In the genomic region with DNA sequence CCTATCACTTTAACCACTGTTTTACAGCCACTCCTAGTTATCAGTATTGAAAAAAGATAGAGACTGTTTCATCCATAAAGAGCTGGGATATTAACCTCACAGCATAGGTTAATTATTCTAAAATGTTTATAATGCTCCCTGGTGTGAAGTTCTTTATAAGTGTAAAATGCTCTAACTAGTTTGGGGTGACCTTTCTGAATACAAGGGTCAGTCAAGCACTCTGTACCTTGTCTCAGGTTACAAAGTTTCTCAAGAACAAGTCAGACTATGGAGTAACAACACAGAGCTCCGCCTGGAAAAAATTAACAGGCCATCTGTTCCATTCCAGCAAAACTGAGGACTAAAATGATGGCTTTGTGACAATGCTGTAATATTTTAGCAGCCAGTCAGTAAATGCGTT, we compare ENCODE assay signal across 21 cellular contexts.
DNase-seq lines count a peak whose midpoint lies in the region; ATAC-seq, FAIRE-seq and TF ChIP-seq lines count a peak whose summit lies in the region.
"Had no signal": no experiment of that assay in that cellular context is flagged by ENCODE, and none has a peak within 500 bp of the region (broad histone marks: within the 10 kb centered on the region; RNA-seq: fewer than 3 reads in every experiment).

No MANE protein-coding gene starts in this region.

- H3K4me1 Mint-ChIP-seq in GM23338: peaks cover 7% of the 10 kb centered on the region; the same call in 2 of the 3 replicates
- H3K4me1 Mint-ChIP-seq: activated naive CD4-positive, alpha-beta T cell treated with anti-CD3 and anti-CD28 coated beads, Interleukin-2, amount 50 U/mL, for 24 hours; CD8-positive, alpha-beta memory T cell had no signal

- intact Hi-C loops in kidney (cut with DNase I): no loop called here
- intact Hi-C loops in left cardiac atrium (cut with DNase I): no loop called here

- H3K27ac ChIP-seq in GM23338 (ENCODE audit: low read depth) (no peak overlapping the region), kidney (ENCODE audit: low read depth in 2 of 2, low read length in 2 of 2) (no peak overlapping the region), suprapubic skin (no peak overlapping the region)
- H3K27ac ChIP-seq: GM23248, HL-60, PC-9, thoracic aorta had no signal

- no peak overlapping the region for H2AFZ ChIP-seq in GM23338
- H2AFZ ChIP-seq: GM23248, PC-9 had no signal

- no peaks in the 10 kb centered on the region for H4K20me1 ChIP-seq in GM23338 (replicated peaks; ENCODE audit: insufficient read depth)

- H3K27me3 Mint-ChIP-seq in GM23338 (ENCODE audit: insufficient read depth, low read depth, poor library complexity): peaks cover 2% of the 10 kb centered on the region
- H3K27me3 Mint-ChIP-seq: activated naive CD4-positive, alpha-beta T cell treated with anti-CD3 and anti-CD28 coated beads, Interleukin-2, amount 50 U/mL, for 24 hours; CD8-positive, alpha-beta memory T cell had no signal

- H3K9ac ChIP-seq in kidney (ENCODE audit: low read length in 2 of 2): no peak overlapping the region
- H3K9ac ChIP-seq: GM23248 had no signal

- no peak overlapping the region for H3K27ac Mint-ChIP-seq in GM23338
- H3K27ac Mint-ChIP-seq: activated naive CD4-positive, alpha-beta T cell treated with anti-CD3 and anti-CD28 coated beads, Interleukin-2, amount 50 U/mL, for 24 hours; CD8-positive, alpha-beta memory T cell had no signal

- peaks cover 13% of the 10 kb centered on the region for H3K9me3 Mint-ChIP-seq in GM23338
- H3K9me3 Mint-ChIP-seq: activated naive CD4-positive, alpha-beta T cell treated with anti-CD3 and anti-CD28 coated beads, Interleukin-2, amount 50 U/mL, for 24 hours had no signal

- no peak for TF ChIP-seq POLR2A in suprapubic skin (IDR thresholded peaks at IDR 0.05)

- no peak overlapping the region for H3K4me3 Mint-ChIP-seq in GM23338
- H3K4me3 Mint-ChIP-seq: activated naive CD4-positive, alpha-beta T cell treated with anti-CD3 and anti-CD28 coated beads, Interleukin-2, amount 50 U/mL, for 24 hours; CD8-positive, alpha-beta memory T cell had no signal

- H3K27me3 ChIP-seq in GM23338 (ENCODE audit: insufficient read depth) (peaks cover 38% of the 10 kb centered on the region), suprapubic skin (no peaks in the 10 kb centered on the region)

- FAIRE-seq in kidney (lab: Jason Lieb, UNC): peak; percentile 3
- FAIRE-seq: G401.6, GM12891, K562 had no signal

- H3K36me3 Mint-ChIP-seq in GM23338 (ENCODE audit: low read depth): peaks cover 4% of the 10 kb centered on the region; the same call in 2 of the 3 replicates
- H3K36me3 Mint-ChIP-seq: activated naive CD4-positive, alpha-beta T cell treated with anti-CD3 and anti-CD28 coated beads, Interleukin-2, amount 50 U/mL, for 24 hours; CD8-positive, alpha-beta memory T cell had no signal

- ATAC-seq in GM23338: peak; percentile 89
- ATAC-seq in left cardiac atrium: no peak
- ATAC-seq in GM21723 (IDR thresholded peaks at IDR 0.05; ENCODE audit: unreplicated experiment): no peak
- ATAC-seq: K562, mucosa of descending colon had no signal

- TF ChIP-seq CTCF in GM23338 (conservative IDR thresholded peaks at IDR 0.05; ENCODE audit: low read depth in 2 of 2) (no peak), kidney (IDR thresholded peaks at IDR 0.05; ENCODE audit: borderline replicate concordance, extremely low read depth, insufficient read depth) (no peak), suprapubic skin (IDR thresholded peaks at IDR 0.05) (no peak)

- no peak for TF ChIP-seq EP300 in suprapubic skin (IDR thresholded peaks at IDR 0.05)

- H3K9me2 ChIP-seq in GM23338 (ENCODE audit: insufficient read depth): no peaks in the 10 kb centered on the region

- H3K4me1 ChIP-seq in GM23338 (ENCODE audit: insufficient read depth) (0 out of 2 replicates have a peak, but pooled peaks cover 5% of the 10 kb centered on the region), kidney (ENCODE audit: control insufficient read depth in 1 of 2, insufficient read depth in 1 of 2, low read depth in 1 of 2, low read length in 2 of 2) (peaks cover 0 to 7% of the 10 kb centered on the region in 2 donors), suprapubic skin (no peaks in the 10 kb centered on the region)

- no peaks in the 10 kb centered on the region for H3K36me3 ChIP-seq in GM23338 (ENCODE audit: insufficient read depth)
- no peaks in the 10 kb centered on the region for H3K36me3 ChIP-seq in kidney (ENCODE audit: control insufficient read depth in 1 of 2, insufficient read depth in 2 of 2, low read length in 2 of 2)
- no peaks in the 10 kb centered on the region for H3K36me3 ChIP-seq in suprapubic skin
- H3K36me3 ChIP-seq: thoracic aorta had no signal

- H3K4me2 ChIP-seq in GM23338: no peak overlapping the region
- H3K4me2 ChIP-seq: PC-9 had no signal

- H3K4me3 ChIP-seq in GM23338: no peak overlapping the region
- H3K4me3 ChIP-seq in kidney (ENCODE audit: low read length in 2 of 2): no peak overlapping the region
- H3K4me3 ChIP-seq in suprapubic skin: no peak overlapping the region
- H3K4me3 ChIP-seq: GM23248, K562, mucosa of descending colon, PC-9, thoracic aorta had no signal

- no peaks in the 10 kb centered on the region for H3K79me2 ChIP-seq in GM23338 (replicated peaks; ENCODE audit: insufficient read depth)

- DNase-seq in GM23338 (ENCODE audit: low spot score): peak; percentile 22
- peak; percentile 57 for DNase-seq in NCI-H1694 treated with DMSO at 0.1 percent for 48 hours (lab: John Stamatoyannopoulos, UW)
- DNase-seq in NCI-H69 (lab: John Stamatoyannopoulos, UW): peak; percentile 100
- no peak for DNase-seq in kidney
- DNase-seq in occipital lobe (lab: John Stamatoyannopoulos, UW): no peak
- no peak for DNase-seq in left cardiac atrium
- no peak for DNase-seq in suprapubic skin (ENCODE audit: low spot score in 2 of 2)
- DNase-seq: activated T-cell treated with anti-CD3 and anti-CD28 coated beads for 4 hours; CD8-positive, alpha-beta memory T cell; GM23248; mucosa of descending colon; NCI-H1436; PC-9; stimulated activated CD4-positive, alpha-beta T cell treated with anti-CD3 and anti-CD28 coated beads, Interleukin-4, amount 100 ng/mL, for 1 hour had no signal

- H3F3A ChIP-seq in GM23338 (replicated peaks; ENCODE audit: low read depth): no peaks in the 10 kb centered on the region

- no peaks in the 10 kb centered on the region for H3K9me3 ChIP-seq in kidney (ENCODE audit: control insufficient read depth in 1 of 2, low read length in 2 of 2)
- no peaks in the 10 kb centered on the region for H3K9me3 ChIP-seq in suprapubic skin
- H3K9me3 ChIP-seq: mucosa of descending colon, thoracic aorta had no signal

- 60% methylated on average over 2 of the region's 2 CpGs for WGBS in suprapubic skin

TF ChIP-seq in GM23338, 12 proteins besides CTCF, POLR2A, EP300 and RAD21 (continues in another document):
- TF ChIP-seq NANOG (IDR thresholded peaks at IDR 0.05; ENCODE audit: borderline replicate concordance): peak; percentile 15; the same call in 1 of the 2 replicates
- TF ChIP-seq CREB1 (CRISPR knock-in tag; IDR thresholded peaks at IDR 0.05; ENCODE audit: low read depth): no peak

Comparison
In these comparisons a context has a peak if more than half of its experiments do, and no peak if none do; other contexts are left out.
1. DNase-seq: peak in GM23338 (single experiment), NCI-H1694 treated with DMSO at 0.1 percent for 48 hours (single experiment) and NCI-H69 (single experiment); none in kidney (single experiment), occipital lobe (single experiment), left cardiac atrium (single experiment) and suprapubic skin (0 of 2).